ENCODE assay signal across 6 cellular contexts in the genomic region with DNA sequence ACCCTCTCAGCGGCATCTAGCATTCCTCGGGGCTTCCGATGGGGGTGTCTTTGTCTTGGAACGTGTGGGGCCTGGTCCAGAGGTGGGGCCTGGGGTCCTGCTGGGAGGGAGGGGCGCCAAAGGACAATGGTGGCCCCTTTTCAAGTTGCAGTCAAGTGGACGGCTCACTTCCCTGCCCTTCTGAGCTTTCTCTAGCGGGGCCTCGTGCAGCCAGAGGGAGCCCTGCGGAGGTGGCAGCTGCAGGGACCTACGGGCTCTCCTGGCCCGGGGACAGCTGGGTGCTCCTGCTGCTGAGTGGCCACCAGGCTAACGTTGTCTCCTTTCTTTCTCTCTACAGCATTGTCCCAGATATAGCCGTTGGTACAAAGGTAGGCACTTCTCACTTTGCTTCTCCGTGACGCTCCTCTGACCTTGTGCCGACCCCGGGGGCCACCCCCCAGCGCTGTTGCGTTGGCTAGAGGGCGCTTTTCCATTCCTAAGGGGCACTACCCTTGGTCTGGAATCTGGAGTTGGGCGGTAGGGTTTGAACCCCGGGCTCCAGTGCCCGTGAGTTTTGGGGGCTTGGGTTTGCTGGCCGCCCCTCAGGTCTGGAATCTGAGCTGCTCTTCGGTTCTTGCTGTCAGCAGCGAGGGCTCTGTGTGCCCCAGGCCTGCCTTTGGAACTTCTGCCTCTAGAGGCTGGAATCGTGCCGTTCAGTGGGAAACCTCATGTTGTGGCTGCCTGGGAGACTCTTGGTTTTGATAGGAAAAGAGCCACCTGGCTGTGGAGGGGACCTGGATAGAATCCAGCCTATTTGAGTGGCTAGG. TPM values are rescaled to one million over a fixed set of nuclear protein-coding genes. Genes with fewer than 3 reads are reported as not detected.
DNase-seq lines count a peak whose midpoint lies in the region; ATAC-seq and TF ChIP-seq lines count a peak whose summit lies in the region.

No MANE protein-coding gene starts in this region.

- DNase-seq in stimulated activated naive CD8-positive, alpha-beta T cell treated with anti-CD3 and anti-CD28 coated beads, Interleukin-15, Interleukin-2, amounts not matched to agents 100 U/mL and 50 U/mL, for 24 hours, result no peak
- DNase-seq in mammary epithelial cell, result peak; percentile 46

- peaks cover 9% of the 10 kb centered on the region for H3K36me3 ChIP-seq in mammary epithelial cell (ENCODE audit: insufficient read depth, low read length)
- peaks cover 20% of the 10 kb centered on the region for H3K36me3 ChIP-seq in neutrophil

- H3K27me3 Mint-ChIP-seq in stimulated activated naive CD8-positive, alpha-beta T cell treated with anti-CD3 and anti-CD28 coated beads, Interleukin-15, Interleukin-2, amounts not matched to agents 100 ng/mL and 50 ng/mL, for 24 hours, result no peaks in the 10 kb centered on the region

- H3K4me2 ChIP-seq in mammary epithelial cell (ENCODE audit: insufficient read depth, low read depth, low read length), result peak overlapping the region; percentile 87

- intact Hi-C loops in mammary epithelial cell (cut with micrococcal nuclease), result loop anchor here (1.0 kb wide), 1 partner anchor 28 kb away; no protein-coding TSS in a partner anchor

- BruUV-seq in mammary epithelial cell (replicated peaks; lab: Mats Ljungman, UMichigan), result no TSS peak

- 5% methylated on average over 21 of the region's 28 CpGs for WGBS in mammary epithelial cell (ENCODE audit: low coverage, missing lambda C conversion rate)

- H3K27me3 ChIP-seq in mammary epithelial cell (ENCODE audit: insufficient read depth, low read length), result no peaks in the 10 kb centered on the region
- H3K27me3 ChIP-seq in neutrophil, result no peaks in the 10 kb centered on the region

- peaks cover 39% of the 10 kb centered on the region for H3K4me1 ChIP-seq in mammary epithelial cell (ENCODE audit: insufficient read depth, low read length)
- H3K4me1 ChIP-seq in neutrophil (ENCODE audit: control insufficient read depth in 1 of 2, insufficient read depth in 1 of 2, low read depth in 1 of 2, low read length in 1 of 2), result peaks cover 41% of the 10 kb centered on the region in 2 experiments

- H4K20me1 ChIP-seq in mammary epithelial cell (ENCODE audit: insufficient read depth, low read length), result peaks cover 39% of the 10 kb centered on the region

- peaks cover 42% of the 10 kb centered on the region for H3K36me3 Mint-ChIP-seq in stimulated activated naive CD8-positive, alpha-beta T cell treated with anti-CD3 and anti-CD28 coated beads, Interleukin-15, Interleukin-2, amounts not matched to agents 100 ng/mL and 50 ng/mL, for 24 hours (ENCODE audit: low read depth)

- in situ Hi-C loops in mammary epithelial cell (cut with MboI; ENCODE audit: low sequenced_read_pairs in 2 of 2), result no loop called here

- dilution Hi-C loops in mammary epithelial cell (cut with HindIII; ENCODE audit: low sequenced_read_pairs), result no loop called here

- H2AFZ ChIP-seq in mammary epithelial cell (ENCODE audit: low read depth, low read length), result no peak overlapping the region

- peak overlapping the region; percentile 76 to 97 (median 92) for H3K4me3 ChIP-seq in mammary epithelial cell (replicated peaks in 1 of 3; ENCODE audit: insufficient read depth in 1 of 3, low read depth in 2 of 3, low read length in 3 of 3)
- peak overlapping the region; percentile 80 to 85 for H3K4me3 ChIP-seq in neutrophil (ENCODE audit: low read depth in 1 of 2, low read length in 1 of 2)

- peak overlapping the region; percentile 85 for H3K9ac ChIP-seq in mammary epithelial cell (ENCODE audit: insufficient read depth, low read length)

- H3K9me3 Mint-ChIP-seq in stimulated activated naive CD8-positive, alpha-beta T cell treated with anti-CD3 and anti-CD28 coated beads, Interleukin-15, Interleukin-2, amounts not matched to agents 100 ng/mL and 50 ng/mL, for 24 hours, result no peaks in the 10 kb centered on the region

- no peaks in the 10 kb centered on the region for H3K9me3 ChIP-seq in mammary epithelial cell (replicated peaks; ENCODE audit: insufficient read depth, low read length)
- H3K9me3 ChIP-seq in neutrophil, result no peaks in the 10 kb centered on the region

- H3K4me1 Mint-ChIP-seq in stimulated activated naive CD8-positive, alpha-beta T cell treated with anti-CD3 and anti-CD28 coated beads, Interleukin-15, Interleukin-2, amounts not matched to agents 100 ng/mL and 50 ng/mL, for 24 hours (ENCODE audit: low read depth), result peaks cover 45% of the 10 kb centered on the region

- H3K4me3 Mint-ChIP-seq in stimulated activated naive CD8-positive, alpha-beta T cell treated with anti-CD3 and anti-CD28 coated beads, Interleukin-15, Interleukin-2, amounts not matched to agents 100 ng/mL and 50 ng/mL, for 24 hours, result peak overlapping the region; percentile 92

- CTCF ChIA-PET in mammary epithelial cell (lab: Charles Lee; ENCODE audit: low non-redundant PET), result no interaction called here

- H3K27ac ChIP-seq in mammary epithelial cell (ENCODE audit: insufficient read depth, low read depth, low read length) (peak overlapping the region; percentile 68), neutrophil (peak overlapping the region; percentile 95)

- peak overlapping the region; percentile 87 for H3K27ac Mint-ChIP-seq in stimulated activated naive CD8-positive, alpha-beta T cell treated with anti-CD3 and anti-CD28 coated beads, Interleukin-15, Interleukin-2, amounts not matched to agents 100 ng/mL and 50 ng/mL, for 24 hours

- ATAC-seq in stimulated activated naive CD8-positive, alpha-beta T cell treated with anti-CD3 and anti-CD28 coated beads, Interleukin-15, Interleukin-2, amounts not matched to agents 100 U/mL and 50 U/mL, for 24 hours, result no peak
- no peak for ATAC-seq in HG03520 (IDR thresholded peaks at IDR 0.05; ENCODE audit: unreplicated experiment)
- no peak for ATAC-seq in GM21360 (IDR thresholded peaks at IDR 0.05; ENCODE audit: unreplicated experiment)

- TF ChIP-seq CTCF in mammary epithelial cell (conservative IDR thresholded peaks at IDR 0.05 in 1 of 2, IDR thresholded peaks at IDR 0.05 in 1 of 2; ENCODE audit: extremely low read depth in 1 of 2, insufficient read depth in 1 of 2, low read depth in 1 of 2, low read length in 2 of 2), result peak; percentile 25 to 43
- TF ChIP-seq CTCF in neutrophil (IDR thresholded peaks at IDR 0.05), result no peak

- H3K79me2 ChIP-seq in mammary epithelial cell (ENCODE audit: insufficient read depth, low read length), result peaks cover 70% of the 10 kb centered on the region

RNA-seq across cellular contexts. Expression of a gene that starts 2.0 kb away (rescaled TPM):
- total RNA-seq in mammary epithelial cell, result 100 to 1,000 TPM in 1 of 2 donors, 10 to 100 TPM in 1; 88.9 to 383 TPM
- 214 TPM for polyA plus RNA-seq in mammary epithelial cell
- polyA minus RNA-seq in mammary epithelial cell, result 178 TPM

RNA-seq across cellular contexts. Expression of a gene that starts 22.5 kb away (rescaled TPM):
- total RNA-seq in mammary epithelial cell, result under 1 TPM in 1 of 2 donors, not detected in 1; under 0.01 TPM
- not detected for polyA plus RNA-seq in mammary epithelial cell
- polyA minus RNA-seq in mammary epithelial cell, result not detected

RNA-seq across cellular contexts. Expression of a gene that starts 28.4 kb away (rescaled TPM):
- total RNA-seq in mammary epithelial cell, result not detected
- not detected for polyA plus RNA-seq in mammary epithelial cell
- polyA minus RNA-seq in mammary epithelial cell, result not detected

RNA-seq across cellular contexts. Expression of a gene that starts 41.5 kb away (rescaled TPM):
- total RNA-seq in mammary epithelial cell, result not detected
- not detected for polyA plus RNA-seq in mammary epithelial cell
- not detected for polyA minus RNA-seq in mammary epithelial cell

RNA-seq across cellular contexts. Expression of a gene that starts 48.4 kb away (rescaled TPM):
- 10 to 100 TPM; 15.3 to 21.0 TPM for total RNA-seq in mammary epithelial cell
- 13.8 TPM for polyA plus RNA-seq in mammary epithelial cell
- polyA minus RNA-seq in mammary epithelial cell, result 8.1 TPM
